17 cellular contexts compared by ENCODE assay signal in genomic region chr15:90154246-90154645, GRCh38. TPM values are rescaled to one million over a fixed set of nuclear protein-coding genes. Genes with fewer than 3 reads are reported as not detected.
DNase-seq lines count a peak whose midpoint lies in the region; ATAC-seq and TF ChIP-seq lines count a peak whose summit lies in the region.
"Had no signal": no experiment of that assay in that cellular context is flagged by ENCODE, and none has a peak within 500 bp of the region (broad histone marks: within the 10 kb centered on the region; RNA-seq: fewer than 3 reads in every experiment).

No MANE protein-coding gene starts in this region.

- no peaks in the 10 kb centered on the region for H3K9me3 ChIP-seq in WERI-Rb-1 (ENCODE audit: severe bottlenecking)
- no peaks in the 10 kb centered on the region for H3K9me3 ChIP-seq in liver (ENCODE audit: control insufficient read depth in 4 of 4, low read length in 3 of 4)
- no peaks in the 10 kb centered on the region for H3K9me3 ChIP-seq in tibial nerve
- H3K9me3 ChIP-seq: HAP-1, SJCRH30 had no signal

- ATAC-seq in HG03108 (IDR thresholded peaks at IDR 0.05; ENCODE audit: unreplicated experiment) = no peak

- H3K9ac ChIP-seq in liver (ENCODE audit: low read depth in 1 of 2, low read length in 2 of 2) (peak overlapping the region; percentile 0 to 52), rectal smooth muscle tissue (ENCODE audit: low read length) (no peak overlapping the region)

- H3K4me3 ChIP-seq in WERI-Rb-1 (ENCODE audit: low read depth, low read length) (no peak overlapping the region), liver (ENCODE audit: low read depth in 1 of 3, low read length in 3 of 3) (no peak overlapping the region), rectal smooth muscle tissue (ENCODE audit: low read length) (no peak overlapping the region), tibial nerve (no peak overlapping the region)
- H3K4me3 ChIP-seq: HAP-1, SJCRH30 had no signal

- peaks cover 4 to 36% (median 18%) of the 10 kb centered on the region in 4 donors for H3K4me1 ChIP-seq in liver (ENCODE audit: control insufficient read depth in 4 of 4, insufficient read depth in 4 of 4, low read length in 3 of 4)
- H3K4me1 ChIP-seq in rectal smooth muscle tissue (ENCODE audit: control insufficient read depth, insufficient read depth, low read length) = peaks cover 11% of the 10 kb centered on the region
- peaks cover 0 to 18% (median 12%) of the 10 kb centered on the region in 4 donors for H3K4me1 ChIP-seq in tibial nerve

- 64% methylated on average over 5 of the region's 5 CpGs for WGBS in liver
- 80 to 84% methylated on average over 5 of the region's 5 CpGs for WGBS in tibial nerve, 2 donors

- no peak for TF ChIP-seq POLR2A in tibial nerve (IDR thresholded peaks at IDR 0.05)

- DNase-seq in WERI-Rb-1 = peak; percentile 37
- no peak for DNase-seq in HUDEP-2 (lab: John Stamatoyannopoulos, UW; ENCODE audit: unreplicated experiment in 76 of 76)
- no peak for DNase-seq in hepatic stellate cell (ENCODE audit: low spot score)
- DNase-seq in tibial nerve (ENCODE audit: low spot score in 2 of 2) = no peak
- DNase-seq: ACHN; Calu3; CD4-positive, alpha-beta T cell; NCI-H1417; NCI-H187 treated with DMSO at 0.1 percent for 48 hours; NCI-H446; OCI-M1 had no signal

- H3K36me3 ChIP-seq in WERI-Rb-1 (no peaks in the 10 kb centered on the region), liver (ENCODE audit: control insufficient read depth in 4 of 4, insufficient read depth in 3 of 4, low read depth in 1 of 4, low read length in 3 of 4) (no peaks in the 10 kb centered on the region), rectal smooth muscle tissue (ENCODE audit: control insufficient read depth, insufficient read depth, low read length) (no peaks in the 10 kb centered on the region), tibial nerve (no peaks in the 10 kb centered on the region)
- H3K36me3 ChIP-seq: HAP-1, SJCRH30 had no signal

- no peaks in the 10 kb centered on the region for H3K27me3 ChIP-seq in WERI-Rb-1 (ENCODE audit: insufficient read depth, low read depth, severe bottlenecking)
- no peaks in the 10 kb centered on the region for H3K27me3 ChIP-seq in liver (ENCODE audit: control insufficient read depth in 4 of 4, insufficient read depth in 4 of 4, low read length in 3 of 4)
- H3K27me3 ChIP-seq in rectal smooth muscle tissue (ENCODE audit: control insufficient read depth, insufficient read depth, low read length) = no peaks in the 10 kb centered on the region
- no peaks in the 10 kb centered on the region for H3K27me3 ChIP-seq in tibial nerve
- H3K27me3 ChIP-seq: SJCRH30 had no signal

- no peak for TF ChIP-seq RAD21 in liver (IDR thresholded peaks at IDR 0.05)

- H3K27ac ChIP-seq in C4-2B = peak overlapping the region; percentile 63
- peak overlapping the region; percentile 43 for H3K27ac ChIP-seq in WERI-Rb-1
- H3K27ac ChIP-seq in liver (ENCODE audit: low read depth in 1 of 2, low read length in 2 of 2) = peak overlapping the region; percentile 90 to 100
- H3K27ac ChIP-seq in rectal smooth muscle tissue (ENCODE audit: low read depth, low read length) = peak overlapping the region; percentile 8
- peak overlapping the region in 2 of 4 donors; percentile 37 to 40 for H3K27ac ChIP-seq in tibial nerve
- H3K27ac ChIP-seq: SJCRH30 had no signal

- TF ChIP-seq EP300 in tibial nerve (IDR thresholded peaks at IDR 0.05) = no peak

- TF ChIP-seq CTCF in C4-2B (conservative IDR thresholded peaks at IDR 0.05) (no peak), WERI-Rb-1 (IDR thresholded peaks at IDR 0.05; ENCODE audit: low read depth, low read length) (no peak), liver (IDR thresholded peaks at IDR 0.05; ENCODE audit: low read depth, low read length, missing input control) (no peak), tibial nerve (IDR thresholded peaks at IDR 0.05) (no peak)

TF ChIP-seq in liver, 16 proteins besides CTCF, POLR2A, EP300 and RAD21:
- TF ChIP-seq GABPA (IDR thresholded peaks at IDR 0.05 in 1 of 2, conservative IDR thresholded peaks at IDR 0.05 in 1 of 2) (no peak), RXRA (IDR thresholded peaks at IDR 0.05) (no peak), YY1 (IDR thresholded peaks at IDR 0.05) (no peak), SP1 (IDR thresholded peaks at IDR 0.05) (no peak), FOXA1 (IDR thresholded peaks at IDR 0.05) (no peak), FOXA2 (IDR thresholded peaks at IDR 0.05) (no peak), HNF4G (IDR thresholded peaks at IDR 0.05) (no peak), EGR1 (IDR thresholded peaks at IDR 0.05; ENCODE audit: low read depth in 2 of 2) (no peak), NR2F2 (IDR thresholded peaks at IDR 0.05) (no peak), JUND (IDR thresholded peaks at IDR 0.05) (no peak), TAF1 (conservative IDR thresholded peaks at IDR 0.05) (no peak), HNF4A (conservative IDR thresholded peaks at IDR 0.05) (peak; percentile 2 to 9)
- TF ChIP-seq, protein P1, sequence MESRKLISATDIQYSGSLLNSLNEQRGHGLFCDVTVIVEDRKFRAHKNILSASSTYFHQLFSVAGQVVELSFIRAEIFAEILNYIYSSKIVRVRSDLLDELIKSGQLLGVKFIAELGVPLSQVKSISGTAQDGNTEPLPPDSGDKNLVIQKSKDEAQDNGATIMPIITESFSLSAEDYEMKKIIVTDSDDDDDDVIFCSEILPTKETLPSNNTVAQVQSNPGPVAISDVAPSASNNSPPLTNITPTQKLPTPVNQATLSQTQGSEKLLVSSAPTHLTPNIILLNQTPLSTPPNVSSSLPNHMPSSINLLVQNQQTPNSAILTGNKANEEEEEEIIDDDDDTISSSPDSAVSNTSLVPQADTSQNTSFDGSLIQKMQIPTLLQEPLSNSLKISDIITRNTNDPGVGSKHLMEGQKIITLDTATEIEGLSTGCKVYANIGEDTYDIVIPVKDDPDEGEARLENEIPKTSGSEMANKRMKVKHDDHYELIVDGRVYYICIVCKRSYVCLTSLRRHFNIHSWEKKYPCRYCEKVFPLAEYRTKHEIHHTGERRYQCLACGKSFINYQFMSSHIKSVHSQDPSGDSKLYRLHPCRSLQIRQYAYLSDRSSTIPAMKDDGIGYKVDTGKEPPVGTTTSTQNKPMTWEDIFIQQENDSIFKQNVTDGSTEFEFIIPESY (IDR thresholded peaks at IDR 0.05) = no peak
- TF ChIP-seq, protein P2, sequence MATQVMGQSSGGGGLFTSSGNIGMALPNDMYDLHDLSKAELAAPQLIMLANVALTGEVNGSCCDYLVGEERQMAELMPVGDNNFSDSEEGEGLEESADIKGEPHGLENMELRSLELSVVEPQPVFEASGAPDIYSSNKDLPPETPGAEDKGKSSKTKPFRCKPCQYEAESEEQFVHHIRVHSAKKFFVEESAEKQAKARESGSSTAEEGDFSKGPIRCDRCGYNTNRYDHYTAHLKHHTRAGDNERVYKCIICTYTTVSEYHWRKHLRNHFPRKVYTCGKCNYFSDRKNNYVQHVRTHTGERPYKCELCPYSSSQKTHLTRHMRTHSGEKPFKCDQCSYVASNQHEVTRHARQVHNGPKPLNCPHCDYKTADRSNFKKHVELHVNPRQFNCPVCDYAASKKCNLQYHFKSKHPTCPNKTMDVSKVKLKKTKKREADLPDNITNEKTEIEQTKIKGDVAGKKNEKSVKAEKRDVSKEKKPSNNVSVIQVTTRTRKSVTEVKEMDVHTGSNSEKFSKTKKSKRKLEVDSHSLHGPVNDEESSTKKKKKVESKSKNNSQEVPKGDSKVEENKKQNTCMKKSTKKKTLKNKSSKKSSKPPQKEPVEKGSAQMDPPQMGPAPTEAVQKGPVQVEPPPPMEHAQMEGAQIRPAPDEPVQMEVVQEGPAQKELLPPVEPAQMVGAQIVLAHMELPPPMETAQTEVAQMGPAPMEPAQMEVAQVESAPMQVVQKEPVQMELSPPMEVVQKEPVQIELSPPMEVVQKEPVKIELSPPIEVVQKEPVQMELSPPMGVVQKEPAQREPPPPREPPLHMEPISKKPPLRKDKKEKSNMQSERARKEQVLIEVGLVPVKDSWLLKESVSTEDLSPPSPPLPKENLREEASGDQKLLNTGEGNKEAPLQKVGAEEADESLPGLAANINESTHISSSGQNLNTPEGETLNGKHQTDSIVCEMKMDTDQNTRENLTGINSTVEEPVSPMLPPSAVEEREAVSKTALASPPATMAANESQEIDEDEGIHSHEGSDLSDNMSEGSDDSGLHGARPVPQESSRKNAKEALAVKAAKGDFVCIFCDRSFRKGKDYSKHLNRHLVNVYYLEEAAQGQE (IDR thresholded peaks at IDR 0.05) = no peak
- TF ChIP-seq, protein P3, sequence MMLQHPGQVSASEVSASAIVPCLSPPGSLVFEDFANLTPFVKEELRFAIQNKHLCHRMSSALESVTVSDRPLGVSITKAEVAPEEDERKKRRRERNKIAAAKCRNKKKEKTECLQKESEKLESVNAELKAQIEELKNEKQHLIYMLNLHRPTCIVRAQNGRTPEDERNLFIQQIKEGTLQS (IDR thresholded peaks at IDR 0.05) = no peak
- TF ChIP-seq, protein P4, sequence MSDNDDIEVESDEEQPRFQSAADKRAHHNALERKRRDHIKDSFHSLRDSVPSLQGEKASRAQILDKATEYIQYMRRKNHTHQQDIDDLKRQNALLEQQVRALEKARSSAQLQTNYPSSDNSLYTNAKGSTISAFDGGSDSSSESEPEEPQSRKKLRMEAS (IDR thresholded peaks at IDR 0.05) = peak; percentile 11

RNA-seq across cellular contexts. Expression of gene SEMA4B, which starts 46.9 kb away (rescaled TPM):
- total RNA-seq in liver (10 to 100 TPM; 38.8 to 52.2 TPM), tibial nerve (100 to 1,000 TPM in 1 of 4 donors, 10 to 100 TPM in 3; 43.1 to 104 (median 59.0) TPM)
- 10 to 100 TPM; 14.3 to 15.2 TPM for polyA plus RNA-seq in liver

RNA-seq across cellular contexts. Expression of gene IDH2, which starts 52.0 kb away (rescaled TPM):
- total RNA-seq in liver (100 to 1,000 TPM; 149 to 318 TPM), tibial nerve (10 to 100 TPM; 15.7 to 41.4 (median 20.3) TPM)
- 100 to 1,000 TPM; 278 to 339 TPM for polyA plus RNA-seq in liver
